ENCODE assay signal across 33 cellular contexts in the genomic region with DNA sequence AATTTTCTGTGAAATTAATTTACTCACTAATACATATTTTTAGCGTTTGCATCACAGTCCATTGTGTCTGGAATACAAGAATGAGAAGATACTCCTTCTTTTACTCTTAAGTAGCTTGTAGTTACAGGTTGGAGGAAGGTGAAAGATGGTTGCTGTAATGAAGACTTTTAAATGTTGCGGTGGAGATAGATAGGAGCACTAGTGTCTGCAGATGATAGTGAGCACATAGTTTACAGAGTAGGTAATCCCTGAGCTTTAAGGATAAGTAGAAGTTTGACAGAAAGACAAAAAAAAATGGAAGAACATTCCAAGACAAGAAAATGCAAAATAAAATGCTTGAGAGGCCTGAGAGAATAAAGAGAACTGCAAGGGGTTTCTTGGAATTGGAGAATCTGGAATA.
"Had no signal": no experiment of that assay in that cellular context is flagged by ENCODE, and none has a peak within 500 bp of the region (broad histone marks: within the 10 kb centered on the region; RNA-seq: fewer than 3 reads in every experiment).

No MANE protein-coding gene starts in this region.

- DNase-seq: activated effector memory CD4-positive, alpha-beta T cell treated with anti-CD3 and anti-CD28 coated beads, Interleukin-2, amount 50 U/mL, for 16 hours; activated effector memory CD4-positive, alpha-beta T cell treated with Interleukin-2 at 50 U/mL for 16 hours; activated gamma-delta T cell; activated gamma-delta T cell treated with Interleukin-2 at 50 U/mL for 16 hours; activated naive CD4-positive, alpha-beta T cell; activated naive CD4-positive, alpha-beta T cell treated with anti-CD3 and anti-CD28 coated beads for 36 hours; activated naive CD4-positive, alpha-beta T cell treated with anti-CD3 and anti-CD28 coated beads, Interleukin-2, amount 10 ng/mL, durations not matched to agents 7 days and 5 days; activated naive CD4-positive, alpha-beta T cell treated with anti-CD3 and anti-CD28 coated beads, Interleukin-2, amount 50 U/mL, for 16 hours; activated naive CD4-positive, alpha-beta T cell treated with Interleukin-2 at 50 U/mL for 16 hours; activated naive CD8-positive, alpha-beta T cell treated with anti-CD3 and anti-CD28 coated beads for 36 hours; activated naive CD8-positive, alpha-beta T cell treated with anti-CD3 and anti-CD28 coated beads, Interleukin-2, amount 10 ng/mL, durations not matched to agents 7 days and 5 days; activated naive CD8-positive, alpha-beta T cell treated with anti-CD3 and anti-CD28 coated beads, Interleukin-2, amount 50 U/mL, for 24 hours; activated T-cell treated with anti-CD3 and anti-CD28 coated beads, Interleukin-2, amount 50 U/mL, for 24 hours; activated T-cell treated with anti-CD3 and anti-CD28 coated beads, Interleukin-2, amount 50 U/mL, for 4 hours; activated T-cell treated with anti-CD3 and anti-CD28 coated beads, Interleukin-2, amount 50 U/mL, for 48 hours; activated T-cell treated with anti-CD3 and anti-CD28 coated beads, Interleukin-2, amount 50 U/mL, for 72 hours; adrenal gland; amniotic stem cell; amygdala; anterior cingulate cortex; aorta; body of pancreas; brain microvascular endothelial cell; caudate nucleus; central memory CD4-positive, alpha-beta T cell; cerebellar nuclear complex had no signal

- H3K27ac ChIP-seq: adrenal gland, ascending aorta, body of pancreas, brain microvascular endothelial cell, breast epithelium, cardiac muscle cell had no signal

- H3K27me3 ChIP-seq: adrenal gland, ascending aorta, body of pancreas, brain microvascular endothelial cell, breast epithelium, cardiac muscle cell had no signal

- ATAC-seq: activated naive CD4-positive, alpha-beta T cell treated with anti-CD3 and anti-CD28 coated beads, Interleukin-2, amount 50 U/mL, for 72 hours; activated naive CD8-positive, alpha-beta T cell treated with anti-CD3 and anti-CD28 coated beads, Interleukin-2, amount 50 U/mL, for 24 hours; activated T-cell treated with anti-CD3 and anti-CD28 coated beads, Interleukin-2, amount 50 U/mL, for 4 hours; activated T-cell treated with anti-CD3 and anti-CD28 coated beads, Interleukin-2, amount 50 U/mL, for 72 hours; activated T-helper 17 cell treated with anti-CD3 and anti-CD28 coated beads, Interleukin-2, amount 50 U/mL, for 72 hours; body of pancreas had no signal

- H3K9me3 ChIP-seq: adrenal gland, ascending aorta, body of pancreas, breast epithelium had no signal

- FAIRE-seq: astrocyte, bronchial epithelial cell had no signal

- H3K4me1 ChIP-seq: breast epithelium had no signal

- H3K4me3 ChIP-seq: adrenal gland, ascending aorta, body of pancreas, breast epithelium, cardiac muscle cell had no signal

- H3K36me3 ChIP-seq: adrenal gland, ascending aorta, brain microvascular endothelial cell, breast epithelium, cardiac muscle cell had no signal
